Comparison of ENCODE assay signal across 12 cellular contexts in genomic region chr22:24303007-24303406, GRCh38. TPM values are rescaled to one million over a fixed set of nuclear protein-coding genes. Genes with fewer than 3 reads are reported as not detected.
DNase-seq lines count a peak whose midpoint lies in the region; ATAC-seq, FAIRE-seq and TF ChIP-seq lines count a peak whose summit lies in the region.
"Had no signal": no experiment of that assay in that cellular context is flagged by ENCODE, and none has a peak within 500 bp of the region (broad histone marks: within the 10 kb centered on the region; RNA-seq: fewer than 3 reads in every experiment).

No MANE protein-coding gene starts in this region.

- H3K4me1 ChIP-seq in pancreas, result peaks cover 22 to 46% (median 45%) of the 10 kb centered on the region in 3 donors
- H3K4me1 ChIP-seq: HAP-1 had no signal

- H3K4me3 ChIP-seq in pancreas, result no peak overlapping the region
- H3K4me3 ChIP-seq: HAP-1 had no signal

- H3K27ac ChIP-seq in C4-2B, result peak overlapping the region; percentile 93
- H3K27ac ChIP-seq in pancreas, result peak overlapping the region; percentile 44 to 85 (median 62)

- DNase-seq in NCI-H69 (lab: John Stamatoyannopoulos, UW) (peak; percentile 72), pancreas (no peak), germinal center (ENCODE audit: low spot score) (no peak), D341Med (ENCODE audit: low spot score) (no peak), head of caudate nucleus (no peak)
- DNase-seq: activated naive CD8-positive, alpha-beta T cell treated with anti-CD3 and anti-CD28 coated beads, Interleukin-2, amount 10 ng/mL, durations not matched to agents 7 days and 5 days had no signal

- 17% methylated on average over 4 of the region's 4 CpGs for WGBS in pancreas, 2 donors

- H3K9me3 ChIP-seq in pancreas, result no peaks in the 10 kb centered on the region
- H3K9me3 ChIP-seq: HAP-1 had no signal

- intact Hi-C loops in pancreas (cut with DNase I) (no loop called here), head of caudate nucleus (cut with DNase I) (no loop called here)

- TF ChIP-seq CTCF in C4-2B (conservative IDR thresholded peaks at IDR 0.05), result no peak
- TF ChIP-seq CTCF in pancreas (IDR thresholded peaks at IDR 0.05), result no peak

- no peaks in the 10 kb centered on the region for H3K36me3 ChIP-seq in pancreas

- ATAC-seq in esophagus mucosa (peak; percentile 73), pancreas (peak; percentile 50 to 69 (median 52)), GM19324 (IDR thresholded peaks at IDR 0.05; ENCODE audit: low FRiP score, unreplicated experiment) (no peak)
- ATAC-seq: WTC11 had no signal

- H3K27me3 ChIP-seq in pancreas, result no peaks in the 10 kb centered on the region

- no peak for FAIRE-seq in pancreas (lab: Jason Lieb, UNC)

RNA-seq across cellular contexts. Expression of gene SPECC1L, which starts 32.4 kb away (rescaled TPM):
- total RNA-seq in esophagus mucosa (33.4 TPM), pancreas (10 to 100 TPM; 25.7 to 36.3 (median 28.7) TPM)
- 10 to 100 TPM in 1 of 2 donors, 1 to 10 TPM in 1; 8.6 to 10.4 TPM for polyA plus RNA-seq in pancreas

RNA-seq across cellular contexts. Expression of gene GGT5, which starts 58.1 kb away (rescaled TPM):
- total RNA-seq in esophagus mucosa (5.0 TPM), pancreas (10 to 100 TPM in 4 of 6 donors, 1 to 10 TPM in 2; 2.3 to 18.3 (median 11.4) TPM)
- 10 to 100 TPM; 12.3 to 15.9 TPM for polyA plus RNA-seq in pancreas
- total RNA-seq: NCI-H460 had no signal
